ENCODE assay signal across 11 cellular contexts in the genomic region with DNA sequence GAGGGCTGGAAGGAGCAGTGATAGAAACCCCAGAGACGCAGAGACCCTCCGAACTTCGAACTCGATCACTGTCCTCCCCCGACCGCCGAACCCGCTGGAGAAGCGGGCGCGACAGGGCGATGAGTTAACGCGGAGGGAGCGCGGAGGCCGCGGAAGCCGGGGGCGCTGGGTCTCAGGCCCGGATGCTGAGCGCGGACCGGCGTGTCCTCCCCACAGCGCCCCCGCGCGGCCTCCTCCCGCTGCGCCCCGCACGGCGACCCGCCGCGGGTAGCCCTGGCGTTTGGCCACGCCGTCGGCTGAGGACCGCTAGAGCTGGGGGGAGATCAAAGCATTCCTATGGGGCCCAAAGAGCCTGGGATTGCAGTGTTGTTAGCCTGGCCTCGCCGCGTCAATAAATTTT. TPM values are rescaled to one million over a fixed set of nuclear protein-coding genes. Genes with fewer than 3 reads are reported as not detected.
DNase-seq lines count a peak whose midpoint lies in the region; ATAC-seq and TF ChIP-seq lines count a peak whose summit lies in the region.
"Had no signal": no experiment of that assay in that cellular context is flagged by ENCODE, and none has a peak within 500 bp of the region (broad histone marks: within the 10 kb centered on the region; RNA-seq: fewer than 3 reads in every experiment).

No MANE protein-coding gene starts in this region.

- H3K36me3 ChIP-seq in SK-N-SH (replicated peaks in 1 of 2; ENCODE audit: control insufficient read depth in 1 of 2, insufficient read depth in 2 of 2, low read length in 1 of 2), result no peaks in the 10 kb centered on the region
- no peaks in the 10 kb centered on the region for H3K36me3 ChIP-seq in gastrocnemius medialis

- no peaks in the 10 kb centered on the region for H3K9me2 ChIP-seq in SK-N-SH

- no peaks in the 10 kb centered on the region for H3K9me3 ChIP-seq in SK-N-SH
- no peaks in the 10 kb centered on the region for H3K9me3 ChIP-seq in gastrocnemius medialis

- no peaks in the 10 kb centered on the region for H3F3A ChIP-seq in SK-N-SH (replicated peaks; ENCODE audit: insufficient read depth)

- H3K4me1 ChIP-seq in SK-N-SH (ENCODE audit: control insufficient read depth in 1 of 2, insufficient read depth in 2 of 2, low read depth in 1 of 2, low read length in 1 of 2) (no peaks in the 10 kb centered on the region), foreskin keratinocyte (no peaks in the 10 kb centered on the region), gastrocnemius medialis (peaks cover 4 to 5% of the 10 kb centered on the region in 2 donors)

- TF ChIP-seq CTCF in SK-N-SH (IDR thresholded peaks at IDR 0.05) (peak; percentile 48), foreskin keratinocyte (conservative IDR thresholded peaks at IDR 0.05) (peak; percentile 36), gastrocnemius medialis (IDR thresholded peaks at IDR 0.05 in 4 of 5, conservative IDR thresholded peaks at IDR 0.05 in 1 of 5) (peak; percentile 24 to 66 (median 29))

- H4K20me1 ChIP-seq in SK-N-SH (ENCODE audit: insufficient read depth), result no peaks in the 10 kb centered on the region

- no peak overlapping the region for H3K9ac ChIP-seq in SK-N-SH

- H3K27ac ChIP-seq in SK-N-SH (ENCODE audit: low read depth in 2 of 2, low read length in 1 of 2) (no peak overlapping the region), foreskin keratinocyte (no peak overlapping the region), gastrocnemius medialis (peak overlapping the region in 1 of 4 donors; percentile 53)

- H3K4me3 ChIP-seq in SK-N-SH (ENCODE audit: low read depth in 2 of 2, low read length in 1 of 2), result peak overlapping the region in 1 of 2 experiments; percentile 23; a peak in 2 of 4 replicates
- peak overlapping the region; percentile 28 to 49 (median 36) for H3K4me3 ChIP-seq in gastrocnemius medialis

- TF ChIP-seq RAD21 in SK-N-SH (IDR thresholded peaks at IDR 0.05; ENCODE audit: low read length), result no peak

- H2AFZ ChIP-seq in SK-N-SH (ENCODE audit: low read depth), result no peak overlapping the region

- WGBS in SK-N-SH (ENCODE audit: low lambda C conversion rate), result 3% methylated on average over 14 of the region's 45 CpGs

- in situ Hi-C loops in gastrocnemius medialis (cut with MboI; ENCODE audit: low sequenced_read_pairs in 4 of 4), result no loop called here

- ATAC-seq in foreskin keratinocyte (peak; percentile 36), gastrocnemius medialis (peak in 1 of 2 donors; percentile 32), HG03432 (IDR thresholded peaks at IDR 0.05; ENCODE audit: unreplicated experiment) (no peak), HG03460 (IDR thresholded peaks at IDR 0.05; ENCODE audit: unreplicated experiment) (no peak)

- TF ChIP-seq POLR2A in gastrocnemius medialis (IDR thresholded peaks at IDR 0.05), result no peak

- no peaks in the 10 kb centered on the region for H3K79me2 ChIP-seq in SK-N-SH (ENCODE audit: insufficient read depth)

- DNase-seq in activated CD4-positive, CD25-positive, alpha-beta regulatory T cell treated with anti-CD3 and anti-CD28 coated beads, Interleukin-2, amount 50 U/mL, for 72 hours, result peak; percentile 35
- no peak for DNase-seq in activated CD4-positive, CD25-positive, alpha-beta regulatory T cell (lab: John Stamatoyannopoulos, UW)
- DNase-seq in SK-N-SH (peak; percentile 68), foreskin keratinocyte (no peak), gastrocnemius medialis (no peak), NCI-H1092 (lab: John Stamatoyannopoulos, UW) (no peak)
- DNase-seq: activated CD8-positive, alpha-beta memory T cell treated with anti-CD3 and anti-CD28 coated beads for 24 hours; AML-193 had no signal

- intact Hi-C loops in gastrocnemius medialis (cut with DNase I; ENCODE audit: low total_unique reads), result no loop called here

- H3K27me3 ChIP-seq in SK-N-SH (ENCODE audit: insufficient read depth) (peaks cover 70% of the 10 kb centered on the region), foreskin keratinocyte (peaks cover 88% of the 10 kb centered on the region), gastrocnemius medialis (peaks cover 52 to 71% (median 63%) of the 10 kb centered on the region in 3 donors)

- POLR2A ChIA-PET in SK-N-SH (lab: Yijun Ruan, JAX), result no interaction called here

- CTCF ChIA-PET in SK-N-SH (lab: Yijun Ruan, JAX), result no interaction called here

- H3K4me2 ChIP-seq in SK-N-SH, result peak overlapping the region; percentile 50

- TF ChIP-seq EP300 in SK-N-SH (IDR thresholded peaks at IDR 0.05; ENCODE audit: borderline replicate concordance in 1 of 2, low read depth in 1 of 2, low read length in 1 of 2), result no peak

TF ChIP-seq in SK-N-SH, 30 proteins besides CTCF, POLR2A, EP300 and RAD21:
- TF ChIP-seq FOSL2 (IDR thresholded peaks at IDR 0.05; ENCODE audit: borderline replicate concordance, low read depth) (no peak), FOXM1 (IDR thresholded peaks at IDR 0.05; ENCODE audit: low read depth) (no peak)
- TF ChIP-seq, protein P1, sequence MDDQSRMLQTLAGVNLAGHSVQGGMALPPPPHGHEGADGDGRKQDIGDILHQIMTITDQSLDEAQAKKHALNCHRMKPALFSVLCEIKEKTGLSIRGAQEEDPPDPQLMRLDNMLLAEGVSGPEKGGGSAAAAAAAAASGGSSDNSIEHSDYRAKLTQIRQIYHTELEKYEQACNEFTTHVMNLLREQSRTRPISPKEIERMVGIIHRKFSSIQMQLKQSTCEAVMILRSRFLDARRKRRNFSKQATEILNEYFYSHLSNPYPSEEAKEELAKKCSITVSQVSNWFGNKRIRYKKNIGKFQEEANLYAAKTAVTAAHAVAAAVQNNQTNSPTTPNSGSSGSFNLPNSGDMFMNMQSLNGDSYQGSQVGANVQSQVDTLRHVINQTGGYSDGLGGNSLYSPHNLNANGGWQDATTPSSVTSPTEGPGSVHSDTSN (IDR thresholded peaks at IDR 0.05), result no peak

RNA-seq across cellular contexts. Expression of a gene that starts 7.7 kb away (rescaled TPM):
- not detected in 2 replicates for polyA plus RNA-seq in SK-N-SH (2012; rRNA removed)
- not detected in 2 replicates for polyA plus RNA-seq in SK-N-SH (2012; cell fraction: cytosol; rRNA removed)
- not detected in 2 replicates for polyA plus RNA-seq in SK-N-SH (2012; cell fraction: nucleus; rRNA removed)
- not detected in 2 replicates for total RNA-seq in foreskin keratinocyte
- polyA plus RNA-seq in foreskin keratinocyte, result not detected in 2 replicates
- 1 to 10 TPM in 3 of 4 donors, under 1 TPM in 1; 0.91 to 8.0 (median 2.5) TPM for total RNA-seq in gastrocnemius medialis
- total RNA-seq: osteoblast had no signal

Comparison
In these comparisons a context has a peak if more than half of its experiments do, and no peak if none do; other contexts are left out.
1. DNase-seq: peak in activated CD4-positive, CD25-positive, alpha-beta regulatory T cell treated with anti-CD3 and anti-CD28 coated beads, Interleukin-2, amount 50 U/mL, for 72 hours (single experiment) and SK-N-SH (single experiment); none in activated CD4-positive, CD25-positive, alpha-beta regulatory T cell (0 of 4), foreskin keratinocyte (0 of 2), gastrocnemius medialis (0 of 2) and NCI-H1092 (single experiment).
2. Peak in every context shown above with its lines, with median percentiles within 50 percentile points of each other: CTCF ChIP-seq.